ENCODE assay signal across 25 cellular contexts in the genomic region with DNA sequence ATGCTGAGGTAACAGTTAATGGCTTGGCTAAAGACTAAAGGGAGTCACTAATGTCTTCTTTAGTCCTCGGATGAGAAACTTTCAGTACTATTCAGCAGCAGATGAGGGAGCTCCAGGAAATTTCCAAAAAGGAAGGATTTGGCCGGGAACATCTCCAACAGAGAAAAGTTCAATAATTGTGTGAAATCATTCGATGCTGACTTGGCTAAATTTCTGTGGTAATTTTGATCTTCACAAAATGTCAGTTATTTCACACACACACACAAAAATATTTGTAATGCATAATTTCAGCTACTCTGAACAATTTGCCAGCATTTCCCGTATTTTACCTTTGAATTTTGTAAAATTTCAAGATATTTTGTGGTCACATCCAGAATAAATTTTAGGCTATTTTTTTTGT.
DNase-seq lines count a peak whose midpoint lies in the region; ATAC-seq, FAIRE-seq and TF ChIP-seq lines count a peak whose summit lies in the region.
"Had no signal": no experiment of that assay in that cellular context is flagged by ENCODE, and none has a peak within 500 bp of the region (broad histone marks: within the 10 kb centered on the region; RNA-seq: fewer than 3 reads in every experiment).

No MANE protein-coding gene starts in this region.

- H3K4me1 ChIP-seq in HepG2 (ENCODE audit: insufficient read depth, low read length) (no peaks in the 10 kb centered on the region), right lobe of liver (no peaks in the 10 kb centered on the region), IMR-90 (ENCODE audit: control insufficient read depth, insufficient read depth, low read length) (peaks cover 2% of the 10 kb centered on the region; the same call in 1 of the 2 replicates), ovary (ENCODE audit: insufficient read depth) (no peaks in the 10 kb centered on the region)
- H3K4me1 ChIP-seq: BE2C, BLaER1 had no signal

- no peak for ATAC-seq in HepG2
- ATAC-seq in right lobe of liver = no peak
- no peak for ATAC-seq in IMR-90 (ENCODE audit: low read depth)
- no peak for ATAC-seq in HG02973 (IDR thresholded peaks at IDR 0.05; ENCODE audit: unreplicated experiment)
- ATAC-seq: GM12878 had no signal

- TF ChIP-seq CTCF in HepG2 (CRISPR knock-in tag; IDR thresholded peaks at IDR 0.05) = no peak
- no peak for TF ChIP-seq CTCF in right lobe of liver (IDR thresholded peaks at IDR 0.05)
- TF ChIP-seq CTCF in IMR-90 (conservative IDR thresholded peaks at IDR 0.05; ENCODE audit: low read depth, low read length) = no peak
- no peak for TF ChIP-seq CTCF in ovary (IDR thresholded peaks at IDR 0.05)

- intact Hi-C loops in HepG2 (cut with micrococcal nuclease; ENCODE audit: unreplicated experiment) (no loop called here), right lobe of liver (cut with DNase I) (no loop called here), IMR-90 (cut with micrococcal nuclease) (no loop called here), ovary (cut with DNase I) (no loop called here)

- DNase-seq in HepG2 (ENCODE audit: low spot score) = no peak
- no peak for DNase-seq in right lobe of liver
- DNase-seq in IMR-90 = no peak
- no peak for DNase-seq in ovary
- DNase-seq: ACHN; BE2C; C1 segment of cervical spinal cord; CD4-positive, alpha-beta memory T cell; CD4-positive, CD25-positive, alpha-beta regulatory T cell; CD8-positive, alpha-beta memory T cell; COR-L47; DMS 273 treated with DMSO at 0.1 percent for 48 hours; DMS153; DMS53; DMS79; DND-41; EL; GDM1 had no signal

- no peak for FAIRE-seq in HepG2 (lab: Jason Lieb, UNC)
- FAIRE-seq: GM12878, GM12892, GM18507, GM19239 had no signal

- H2AFZ ChIP-seq in HepG2 (ENCODE audit: low read length) (no peak overlapping the region), IMR-90 (replicated peaks; ENCODE audit: low read length, poor library complexity) (no peak overlapping the region)

- H2BK120ac ChIP-seq in IMR-90 (ENCODE audit: low read depth, low read length) = no peak overlapping the region

- no peak overlapping the region for H3K14ac ChIP-seq in IMR-90 (replicated peaks; ENCODE audit: low read depth, low read length)

- no peaks in the 10 kb centered on the region for H3K79me2 ChIP-seq in HepG2 (ENCODE audit: insufficient read depth, low read length)

- no peak overlapping the region for H4K91ac ChIP-seq in IMR-90 (ENCODE audit: insufficient read depth, low read depth, low read length)

- TF ChIP-seq POLR2A in HepG2 (IDR thresholded peaks at IDR 0.05; ENCODE audit: insufficient read depth in 1 of 2, low read depth in 2 of 2, low read length in 2 of 2) (no peak), right lobe of liver (IDR thresholded peaks at IDR 0.05) (no peak), IMR-90 (IDR thresholded peaks at IDR 0.05; ENCODE audit: low read depth, low read length) (no peak), ovary (IDR thresholded peaks at IDR 0.05) (no peak)

- no peak overlapping the region for H2BK20ac ChIP-seq in IMR-90 (ENCODE audit: low read depth, low read length)

- H3K23ac ChIP-seq in IMR-90 (ENCODE audit: low read depth, low read length) = no peak overlapping the region

- H4K20me1 ChIP-seq in HepG2 (ENCODE audit: insufficient read depth, low read length) (no peaks in the 10 kb centered on the region), IMR-90 (ENCODE audit: insufficient read depth, low read length) (no peaks in the 10 kb centered on the region)
- H4K20me1 ChIP-seq: BLaER1 had no signal

- TF ChIP-seq EP300 in HepG2 (IDR thresholded peaks at IDR 0.05; ENCODE audit: low read depth in 2 of 2, low read length in 2 of 2) (no peak), HepG2 (CRISPR knock-in tag; IDR thresholded peaks at IDR 0.05; ENCODE audit: borderline replicate concordance) (no peak), ovary (IDR thresholded peaks at IDR 0.05) (no peak)

- dilution Hi-C loops in IMR-90 (cut with HindIII; ENCODE audit: low sequenced_read_pairs, unreplicated experiment) = no loop called here

- CTCF ChIA-PET in HepG2 (lab: Yijun Ruan, JAX; ENCODE audit: low intra/inter-chr PET ratio, low total read pairs) = no interaction called here
- CTCF ChIA-PET in IMR-90 (lab: Yijun Ruan, JAX) = no interaction called here

- H3K4ac ChIP-seq in IMR-90 (ENCODE audit: low read depth, low read length) = no peak overlapping the region

- H2AK5ac ChIP-seq in IMR-90 (ENCODE audit: low read depth, low read length) = no peak overlapping the region

- H3K9me1 ChIP-seq in IMR-90 (ENCODE audit: insufficient read depth, low read length) = no peaks in the 10 kb centered on the region

- H4K8ac ChIP-seq in IMR-90 (ENCODE audit: low read depth in 2 of 2, low read length in 2 of 2) = no peak overlapping the region

- H3K36me3 ChIP-seq in HepG2 (replicated peaks in 1 of 2; ENCODE audit: control insufficient read depth in 1 of 2, insufficient read depth in 2 of 2, low read length in 2 of 2) (no peaks in the 10 kb centered on the region), right lobe of liver (no peaks in the 10 kb centered on the region), IMR-90 (ENCODE audit: control insufficient read depth, insufficient read depth, low read length) (no peaks in the 10 kb centered on the region), ovary (no peaks in the 10 kb centered on the region)
- H3K36me3 ChIP-seq: BE2C, BLaER1 had no signal

- no peaks in the 10 kb centered on the region for H3K27me3 ChIP-seq in HepG2 (ENCODE audit: control insufficient read depth in 1 of 2, insufficient read depth in 2 of 2, low read length in 2 of 2)
- no peaks in the 10 kb centered on the region for H3K27me3 ChIP-seq in right lobe of liver
- no peaks in the 10 kb centered on the region for H3K27me3 ChIP-seq in IMR-90 (ENCODE audit: control insufficient read depth, insufficient read depth, low read length)
- no peaks in the 10 kb centered on the region for H3K27me3 ChIP-seq in ovary
- H3K27me3 ChIP-seq: BLaER1 had no signal

- no peak overlapping the region for H3K18ac ChIP-seq in IMR-90 (ENCODE audit: low read depth, low read length)

- H3K4me3 ChIP-seq in HepG2 (replicated peaks in 1 of 3; ENCODE audit: insufficient read depth in 1 of 3, low read depth in 2 of 3, low read length in 3 of 3) = no peak overlapping the region
- no peak overlapping the region for H3K4me3 ChIP-seq in right lobe of liver
- no peak overlapping the region for H3K4me3 ChIP-seq in IMR-90 (ENCODE audit: insufficient read depth, low read depth, low read length)
- no peak overlapping the region for H3K4me3 ChIP-seq in ovary
- H3K4me3 ChIP-seq: BLaER1, GM12878 had no signal

- TF ChIP-seq RAD21 in HepG2 (CRISPR knock-in tag; IDR thresholded peaks at IDR 0.05) (no peak), IMR-90 (IDR thresholded peaks at IDR 0.05; ENCODE audit: low read length) (no peak)

- BruUV-seq in HepG2 (replicated peaks; lab: Mats Ljungman, UMichigan) (no TSS peak), IMR-90 (replicated peaks; lab: Mats Ljungman, UMichigan) (no TSS peak)

- H3K4me2 ChIP-seq in HepG2 (ENCODE audit: low read depth, low read length) = no peak overlapping the region
- H3K4me2 ChIP-seq in IMR-90 (ENCODE audit: low read depth, low read length) = no peak overlapping the region
- H3K4me2 ChIP-seq: BLaER1 had no signal

- H2BK5ac ChIP-seq in IMR-90 (ENCODE audit: low read depth, low read length, poor library complexity, severe bottlenecking) = no peak overlapping the region

- in situ Hi-C loops in HepG2 (cut with HindIII; ENCODE audit: extremely low pct_ligation_motif_present, low pct_unique_long_range_greater_than_20kb) (no loop called here), IMR-90 (cut with MboI; ENCODE audit: low sequenced_read_pairs) (no loop called here)

- H3K9me3 ChIP-seq in HepG2 (ENCODE audit: low read length) (no peaks in the 10 kb centered on the region), right lobe of liver (no peaks in the 10 kb centered on the region), IMR-90 (ENCODE audit: control insufficient read depth, insufficient read depth, low read length) (no peaks in the 10 kb centered on the region), ovary (no peaks in the 10 kb centered on the region)
- H3K9me3 ChIP-seq: BE2C had no signal

- no peak overlapping the region for H3K56ac ChIP-seq in IMR-90 (ENCODE audit: extremely low read depth, insufficient read depth, low read length)

- POLR2A ChIA-PET in HepG2 (lab: Yijun Ruan, JAX) (no interaction called here), IMR-90 (lab: Charles Lee; ENCODE audit: unreplicated experiment) (no interaction called here)

- H3K27ac ChIP-seq in HepG2 (ENCODE audit: extremely low read length, insufficient read depth, low read length) = no peak overlapping the region
- H3K27ac ChIP-seq in right lobe of liver = no peak overlapping the region
- H3K27ac ChIP-seq in IMR-90 (ENCODE audit: insufficient read depth, low read length) = no peak overlapping the region
- H3K27ac ChIP-seq in ovary = no peak overlapping the region
- H3K27ac ChIP-seq: 22Rv1, BLaER1 had no signal

- H2AK9ac ChIP-seq in IMR-90 (replicated peaks; ENCODE audit: low read depth, low read length, poor library complexity) = no peak overlapping the region

- H3K9ac ChIP-seq in HepG2 (ENCODE audit: insufficient read depth, low read depth, low read length) (no peak overlapping the region), IMR-90 (ENCODE audit: low read depth, low read length) (no peak overlapping the region)
- H3K9ac ChIP-seq: BLaER1 had no signal

- WGBS in HepG2 (ENCODE audit: low lambda C conversion rate) = 0% methylated on average over 4 of the region's 4 CpGs
- WGBS in right lobe of liver (ENCODE audit: insufficient coverage, low coverage, low lambda C conversion rate, missing lambda C conversion rate) = 56% methylated on average over 4 of the region's 4 CpGs
- WGBS in IMR-90 (ENCODE audit: extremely low coverage in 2 of 2, insufficient read length in 1 of 2), 2 experiments = no CpG with 5 or more reads among the region's 4 CpGs
- WGBS in ovary, 3 donors = 67 to 76% (median 74%) methylated on average over 4 of the region's 4 CpGs

- H4K5ac ChIP-seq in IMR-90 (ENCODE audit: low read depth, low read length) = no peak overlapping the region

- H3K79me1 ChIP-seq in IMR-90 (ENCODE audit: low read depth in 1 of 2, low read length in 2 of 2) = no peaks in the 10 kb centered on the region

- H2BK15ac ChIP-seq in IMR-90 (ENCODE audit: low read depth, low read length) = no peak overlapping the region

TF ChIP-seq in HepG2, 621 proteins besides CTCF, POLR2A, EP300 and RAD21:
- TF ChIP-seq MAFF (IDR thresholded peaks at IDR 0.05; ENCODE audit: low read depth, low read length) (peak; percentile 72), ZNF629 (CRISPR knock-in tag; conservative IDR thresholded peaks at IDR 0.05) (no peak), MAFK (conservative IDR thresholded peaks at IDR 0.05 in 1 of 2, IDR thresholded peaks at IDR 0.05 in 1 of 2; ENCODE audit: low read length in 2 of 2) (peak; percentile 64 to 79), HDAC1 (CRISPR knock-in tag; IDR thresholded peaks at IDR 0.05) (no peak)

TF ChIP-seq in IMR-90, 13 proteins besides CTCF, POLR2A, EP300 and RAD21:
- TF ChIP-seq BHLHE40 (IDR thresholded peaks at IDR 0.05; ENCODE audit: low read depth, low read length) (no peak), CHD1 (IDR thresholded peaks at IDR 0.05; ENCODE audit: low read depth, low read length) (no peak), FOS (IDR thresholded peaks at IDR 0.05; ENCODE audit: low read depth, low read length) (no peak), MAFK (IDR thresholded peaks at IDR 0.05; ENCODE audit: low read depth, low read length) (peak; percentile 81), RFX5 (IDR thresholded peaks at IDR 0.05; ENCODE audit: low read depth, low read length) (no peak)
TF ChIP-seq in IMR-90: peak in this region for 1.
